ENCODE assay signal across 1 cellular context in the genomic region with DNA sequence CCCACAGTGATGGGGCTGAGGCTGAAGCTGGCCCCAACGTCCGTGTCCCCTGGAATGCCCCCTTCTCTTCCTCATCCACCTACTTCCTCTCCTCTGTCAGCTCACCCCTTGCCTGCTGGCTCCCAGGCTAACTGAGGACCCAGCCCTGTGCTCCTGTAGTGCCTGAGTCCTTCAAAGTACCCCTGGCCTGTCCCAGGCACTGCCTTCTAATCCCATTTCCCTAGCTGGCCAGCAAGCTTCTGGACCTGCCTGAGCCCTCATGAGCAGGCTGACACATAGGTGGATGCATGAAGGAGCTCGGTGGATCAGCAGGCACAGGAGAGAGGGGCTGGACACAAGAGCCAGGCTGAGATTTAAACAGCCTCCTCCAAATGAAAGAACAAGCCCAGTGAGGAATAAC.
TF ChIP-seq lines count a peak whose summit lies in the region.

No MANE protein-coding gene starts in this region.

TF ChIP-seq in H1, 55 proteins besides CTCF, POLR2A, EP300 and RAD21:
- no peak for TF ChIP-seq NRF1 (IDR thresholded peaks at IDR 0.05; ENCODE audit: low read depth, low read length)
- TF ChIP-seq JUND (IDR thresholded peaks at IDR 0.05; ENCODE audit: low read length), result no peak
- no peak for TF ChIP-seq SIRT6 (IDR thresholded peaks at IDR 0.05; ENCODE audit: low read length)
- no peak for TF ChIP-seq BCL11A (IDR thresholded peaks at IDR 0.05; ENCODE audit: low read depth in 2 of 2, low read length in 2 of 2)
- no peak for TF ChIP-seq POU5F1 (IDR thresholded peaks at IDR 0.05; ENCODE audit: low read depth, low read length)
- no peak for TF ChIP-seq EZH2 (IDR thresholded peaks at IDR 0.05; ENCODE audit: low read depth, low read length, severe bottlenecking)
- TF ChIP-seq, protein P1, sequence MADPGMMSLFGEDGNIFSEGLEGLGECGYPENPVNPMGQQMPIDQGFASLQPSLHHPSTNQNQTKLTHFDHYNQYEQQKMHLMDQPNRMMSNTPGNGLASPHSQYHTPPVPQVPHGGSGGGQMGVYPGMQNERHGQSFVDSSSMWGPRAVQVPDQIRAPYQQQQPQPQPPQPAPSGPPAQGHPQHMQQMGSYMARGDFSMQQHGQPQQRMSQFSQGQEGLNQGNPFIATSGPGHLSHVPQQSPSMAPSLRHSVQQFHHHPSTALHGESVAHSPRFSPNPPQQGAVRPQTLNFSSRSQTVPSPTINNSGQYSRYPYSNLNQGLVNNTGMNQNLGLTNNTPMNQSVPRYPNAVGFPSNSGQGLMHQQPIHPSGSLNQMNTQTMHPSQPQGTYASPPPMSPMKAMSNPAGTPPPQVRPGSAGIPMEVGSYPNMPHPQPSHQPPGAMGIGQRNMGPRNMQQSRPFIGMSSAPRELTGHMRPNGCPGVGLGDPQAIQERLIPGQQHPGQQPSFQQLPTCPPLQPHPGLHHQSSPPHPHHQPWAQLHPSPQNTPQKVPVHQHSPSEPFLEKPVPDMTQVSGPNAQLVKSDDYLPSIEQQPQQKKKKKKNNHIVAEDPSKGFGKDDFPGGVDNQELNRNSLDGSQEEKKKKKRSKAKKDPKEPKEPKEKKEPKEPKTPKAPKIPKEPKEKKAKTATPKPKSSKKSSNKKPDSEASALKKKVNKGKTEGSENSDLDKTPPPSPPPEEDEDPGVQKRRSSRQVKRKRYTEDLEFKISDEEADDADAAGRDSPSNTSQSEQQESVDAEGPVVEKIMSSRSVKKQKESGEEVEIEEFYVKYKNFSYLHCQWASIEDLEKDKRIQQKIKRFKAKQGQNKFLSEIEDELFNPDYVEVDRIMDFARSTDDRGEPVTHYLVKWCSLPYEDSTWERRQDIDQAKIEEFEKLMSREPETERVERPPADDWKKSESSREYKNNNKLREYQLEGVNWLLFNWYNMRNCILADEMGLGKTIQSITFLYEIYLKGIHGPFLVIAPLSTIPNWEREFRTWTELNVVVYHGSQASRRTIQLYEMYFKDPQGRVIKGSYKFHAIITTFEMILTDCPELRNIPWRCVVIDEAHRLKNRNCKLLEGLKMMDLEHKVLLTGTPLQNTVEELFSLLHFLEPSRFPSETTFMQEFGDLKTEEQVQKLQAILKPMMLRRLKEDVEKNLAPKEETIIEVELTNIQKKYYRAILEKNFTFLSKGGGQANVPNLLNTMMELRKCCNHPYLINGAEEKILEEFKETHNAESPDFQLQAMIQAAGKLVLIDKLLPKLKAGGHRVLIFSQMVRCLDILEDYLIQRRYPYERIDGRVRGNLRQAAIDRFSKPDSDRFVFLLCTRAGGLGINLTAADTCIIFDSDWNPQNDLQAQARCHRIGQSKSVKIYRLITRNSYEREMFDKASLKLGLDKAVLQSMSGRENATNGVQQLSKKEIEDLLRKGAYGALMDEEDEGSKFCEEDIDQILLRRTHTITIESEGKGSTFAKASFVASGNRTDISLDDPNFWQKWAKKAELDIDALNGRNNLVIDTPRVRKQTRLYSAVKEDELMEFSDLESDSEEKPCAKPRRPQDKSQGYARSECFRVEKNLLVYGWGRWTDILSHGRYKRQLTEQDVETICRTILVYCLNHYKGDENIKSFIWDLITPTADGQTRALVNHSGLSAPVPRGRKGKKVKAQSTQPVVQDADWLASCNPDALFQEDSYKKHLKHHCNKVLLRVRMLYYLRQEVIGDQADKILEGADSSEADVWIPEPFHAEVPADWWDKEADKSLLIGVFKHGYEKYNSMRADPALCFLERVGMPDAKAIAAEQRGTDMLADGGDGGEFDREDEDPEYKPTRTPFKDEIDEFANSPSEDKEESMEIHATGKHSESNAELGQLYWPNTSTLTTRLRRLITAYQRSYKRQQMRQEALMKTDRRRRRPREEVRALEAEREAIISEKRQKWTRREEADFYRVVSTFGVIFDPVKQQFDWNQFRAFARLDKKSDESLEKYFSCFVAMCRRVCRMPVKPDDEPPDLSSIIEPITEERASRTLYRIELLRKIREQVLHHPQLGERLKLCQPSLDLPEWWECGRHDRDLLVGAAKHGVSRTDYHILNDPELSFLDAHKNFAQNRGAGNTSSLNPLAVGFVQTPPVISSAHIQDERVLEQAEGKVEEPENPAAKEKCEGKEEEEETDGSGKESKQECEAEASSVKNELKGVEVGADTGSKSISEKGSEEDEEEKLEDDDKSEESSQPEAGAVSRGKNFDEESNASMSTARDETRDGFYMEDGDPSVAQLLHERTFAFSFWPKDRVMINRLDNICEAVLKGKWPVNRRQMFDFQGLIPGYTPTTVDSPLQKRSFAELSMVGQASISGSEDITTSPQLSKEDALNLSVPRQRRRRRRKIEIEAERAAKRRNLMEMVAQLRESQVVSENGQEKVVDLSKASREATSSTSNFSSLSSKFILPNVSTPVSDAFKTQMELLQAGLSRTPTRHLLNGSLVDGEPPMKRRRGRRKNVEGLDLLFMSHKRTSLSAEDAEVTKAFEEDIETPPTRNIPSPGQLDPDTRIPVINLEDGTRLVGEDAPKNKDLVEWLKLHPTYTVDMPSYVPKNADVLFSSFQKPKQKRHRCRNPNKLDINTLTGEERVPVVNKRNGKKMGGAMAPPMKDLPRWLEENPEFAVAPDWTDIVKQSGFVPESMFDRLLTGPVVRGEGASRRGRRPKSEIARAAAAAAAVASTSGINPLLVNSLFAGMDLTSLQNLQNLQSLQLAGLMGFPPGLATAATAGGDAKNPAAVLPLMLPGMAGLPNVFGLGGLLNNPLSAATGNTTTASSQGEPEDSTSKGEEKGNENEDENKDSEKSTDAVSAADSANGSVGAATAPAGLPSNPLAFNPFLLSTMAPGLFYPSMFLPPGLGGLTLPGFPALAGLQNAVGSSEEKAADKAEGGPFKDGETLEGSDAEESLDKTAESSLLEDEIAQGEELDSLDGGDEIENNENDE (IDR thresholded peaks at IDR 0.05; ENCODE audit: insufficient replicate concordance, low read length), result no peak
- TF ChIP-seq TEAD4 (IDR thresholded peaks at IDR 0.05; ENCODE audit: low read depth, low read length), result no peak
- TF ChIP-seq, protein P2, sequence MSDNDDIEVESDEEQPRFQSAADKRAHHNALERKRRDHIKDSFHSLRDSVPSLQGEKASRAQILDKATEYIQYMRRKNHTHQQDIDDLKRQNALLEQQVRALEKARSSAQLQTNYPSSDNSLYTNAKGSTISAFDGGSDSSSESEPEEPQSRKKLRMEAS (IDR thresholded peaks at IDR 0.05), result no peak
- TF ChIP-seq RNF2 (IDR thresholded peaks at IDR 0.05; ENCODE audit: borderline replicate concordance, low read depth, low read length, missing control alignments, poor library complexity, severe bottlenecking), result no peak
- no peak for TF ChIP-seq SRF (IDR thresholded peaks at IDR 0.05; ENCODE audit: low read depth, low read length)
- no peak for TF ChIP-seq SIN3A (conservative IDR thresholded peaks at IDR 0.05 in 1 of 2, IDR thresholded peaks at IDR 0.05 in 1 of 2; ENCODE audit: low read depth in 1 of 2, low read length in 2 of 2)
- no peak for TF ChIP-seq RBBP5 (IDR thresholded peaks at IDR 0.05; ENCODE audit: borderline replicate concordance, low read depth, low read length)
- no peak for TF ChIP-seq HDAC6 (IDR thresholded peaks at IDR 0.05; ENCODE audit: low read depth, low read length)
- TF ChIP-seq BACH1 (IDR thresholded peaks at IDR 0.05; ENCODE audit: low read length), result no peak
- no peak for TF ChIP-seq POLR2AphosphoS5 (IDR thresholded peaks at IDR 0.05; ENCODE audit: low read depth, low read length)
- no peak for TF ChIP-seq JUN (IDR thresholded peaks at IDR 0.05; ENCODE audit: low read depth, low read length)
- TF ChIP-seq KDM4A (IDR thresholded peaks at IDR 0.05; ENCODE audit: low read depth, low read length, severe bottlenecking), result no peak
- TF ChIP-seq, protein P3, sequence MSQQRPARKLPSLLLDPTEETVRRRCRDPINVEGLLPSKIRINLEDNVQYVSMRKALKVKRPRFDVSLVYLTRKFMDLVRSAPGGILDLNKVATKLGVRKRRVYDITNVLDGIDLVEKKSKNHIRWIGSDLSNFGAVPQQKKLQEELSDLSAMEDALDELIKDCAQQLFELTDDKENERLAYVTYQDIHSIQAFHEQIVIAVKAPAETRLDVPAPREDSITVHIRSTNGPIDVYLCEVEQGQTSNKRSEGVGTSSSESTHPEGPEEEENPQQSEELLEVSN (IDR thresholded peaks at IDR 0.05), result no peak
